9 cellular contexts compared by ENCODE assay signal in the genomic region with DNA sequence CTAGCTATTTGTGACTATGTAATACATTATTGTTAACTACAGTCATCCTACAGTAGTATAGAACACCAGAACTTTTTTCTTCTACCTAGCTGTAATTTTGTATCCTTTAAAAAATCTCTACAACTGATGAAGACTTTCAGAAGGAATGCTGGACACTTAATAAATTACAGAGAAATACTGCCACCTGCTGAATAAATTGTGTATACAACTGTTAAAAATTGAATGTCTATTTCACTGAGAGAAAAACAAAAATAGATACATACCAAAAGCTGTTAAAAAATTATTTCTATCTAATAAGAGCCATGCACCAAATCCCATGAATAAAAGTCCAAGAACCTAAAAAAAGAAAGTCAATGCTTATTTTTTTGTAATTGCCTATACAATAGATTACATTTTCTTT. TPM values are rescaled to one million over a fixed set of nuclear protein-coding genes. Genes with fewer than 3 reads are reported as not detected.
DNase-seq lines count a peak whose midpoint lies in the region; ATAC-seq, FAIRE-seq and TF ChIP-seq lines count a peak whose summit lies in the region.
"Had no signal": no experiment of that assay in that cellular context is flagged by ENCODE, and none has a peak within 500 bp of the region (broad histone marks: within the 10 kb centered on the region; RNA-seq: fewer than 3 reads in every experiment).

No MANE protein-coding gene starts in this region.

- no peak overlapping the region for H3K18ac ChIP-seq in H9 (ENCODE audit: insufficient read length, low read depth, low read length)

- no peak overlapping the region for H3K4ac ChIP-seq in H9 (ENCODE audit: low read depth, low read length)

- H4K8ac ChIP-seq in H9 (replicated peaks; ENCODE audit: insufficient read length, low read depth, low read length): no peak overlapping the region

- H3K23ac ChIP-seq in H9 (ENCODE audit: insufficient read length, low read depth, low read length): no peak overlapping the region

- peaks cover 4% of the 10 kb centered on the region; the same call in 1 of the 2 replicates for H3K27me3 Mint-ChIP-seq in H9 (ENCODE audit: low read depth)
- peaks cover 1% of the 10 kb centered on the region for H3K27me3 Mint-ChIP-seq in activated T-helper 1 cell treated with anti-CD3 and anti-CD28 coated beads, Interleukin-12 subunit alpha, Interleukin-12 subunit beta, Interleukin-2, Interleukin-4 antibody, amounts not matched to agents 30 ng/mL and 10 ng/mL and 1 ng/mL, durations not matched to agents 14 hours and 24 hours and 36 hours (ENCODE audit: insufficient read depth)

- H2AFZ ChIP-seq in H9 (ENCODE audit: low read length) (no peak overlapping the region), parathyroid adenoma (no peak overlapping the region)

- no peaks in the 10 kb centered on the region for H3K4me1 Mint-ChIP-seq in H9
- H3K4me1 Mint-ChIP-seq in activated T-helper 1 cell treated with anti-CD3 and anti-CD28 coated beads, Interleukin-12 subunit alpha, Interleukin-12 subunit beta, Interleukin-2, Interleukin-4 antibody, amounts not matched to agents 30 ng/mL and 10 ng/mL and 1 ng/mL, durations not matched to agents 14 hours and 24 hours and 36 hours (ENCODE audit: low read depth): no peaks in the 10 kb centered on the region

- DNase-seq in BJ (ENCODE audit: low read depth) (no peak), H9 (no peak), NCI-H524 treated with DMSO at 0.1 percent for 48 hours (lab: John Stamatoyannopoulos, UW) (peak; percentile 2), COLO668 (lab: John Stamatoyannopoulos, UW; ENCODE audit: unreplicated experiment) (no peak)
- no peak for DNase-seq in activated T-helper 1 cell treated with anti-CD3 and anti-CD28 coated beads, Interleukin-12 subunit alpha, Interleukin-12 subunit beta, Interleukin-2, Interleukin-4 antibody, amounts not matched to agents 30 ng/mL and 10 ng/mL and 1 ng/mL, durations not matched to agents 14 hours and 24 hours and 36 hours (ENCODE audit: low spot score)

- no peaks in the 10 kb centered on the region for H3K79me1 ChIP-seq in H9 (ENCODE audit: insufficient read depth, low read depth, low read length, poor library complexity, severe bottlenecking)

- CTCF ChIA-PET in BJ (lab: Yijun Ruan, JAX): interaction anchor here (0.8 to 10.4 kb wide), 16 partner anchors 9 to 156 kb away, joined by 3 to 152 read pairs (median 4); a partner anchor contains a TSS

- H3K56ac ChIP-seq in H9 (ENCODE audit: insufficient read length, low read depth, low read length): no peak overlapping the region

- H4K20me1 ChIP-seq in H9 (ENCODE audit: control insufficient read depth, insufficient read depth, insufficient read length): no peaks in the 10 kb centered on the region

- no peaks in the 10 kb centered on the region for H3K9me3 Mint-ChIP-seq in H9
- H3K9me3 Mint-ChIP-seq in activated T-helper 1 cell treated with anti-CD3 and anti-CD28 coated beads, Interleukin-12 subunit alpha, Interleukin-12 subunit beta, Interleukin-2, Interleukin-4 antibody, amounts not matched to agents 30 ng/mL and 10 ng/mL and 1 ng/mL, durations not matched to agents 14 hours and 24 hours and 36 hours: no peaks in the 10 kb centered on the region

- H3K79me2 ChIP-seq in H9 (ENCODE audit: insufficient read depth, low read length) (no peaks in the 10 kb centered on the region), parathyroid adenoma (no peaks in the 10 kb centered on the region)

- peak; percentile 65 for FAIRE-seq in colon (lab: Jason Lieb, UNC)

- H3K4me3 Mint-ChIP-seq in H9: no peak overlapping the region
- no peak overlapping the region for H3K4me3 Mint-ChIP-seq in activated T-helper 1 cell treated with anti-CD3 and anti-CD28 coated beads, Interleukin-12 subunit alpha, Interleukin-12 subunit beta, Interleukin-2, Interleukin-4 antibody, amounts not matched to agents 30 ng/mL and 10 ng/mL and 1 ng/mL, durations not matched to agents 14 hours and 24 hours and 36 hours

- POLR2A ChIA-PET in BJ (lab: Charles Lee): no interaction called here

- no peak overlapping the region for H2AK5ac ChIP-seq in H9 (ENCODE audit: insufficient read length, low read length)

- intact Hi-C loops in activated T-helper 1 cell treated with anti-CD3 and anti-CD28 coated beads, Interleukin-12 subunit alpha, Interleukin-12 subunit beta, Interleukin-2, Interleukin-4 antibody, amounts not matched to agents 30 ng/mL and 10 ng/mL and 1 ng/mL, durations not matched to agents 14 hours and 24 hours and 36 hours (cut with micrococcal nuclease): loop anchor here (1.0 kb wide), 1 partner anchor 155 kb away; no protein-coding TSS in a partner anchor

- H2BK5ac ChIP-seq in H9 (ENCODE audit: insufficient read length, low read length): no peak overlapping the region

- H3K4me2 ChIP-seq in H9 (ENCODE audit: insufficient read depth, insufficient read length, low read length): no peak overlapping the region
- H3K4me2 ChIP-seq in parathyroid adenoma (ENCODE audit: low read length): no peak overlapping the region

- H4K91ac ChIP-seq in H9 (ENCODE audit: insufficient read length, low read depth, low read length): no peak overlapping the region

- no peaks in the 10 kb centered on the region for H3K9me3 ChIP-seq in H9 (ENCODE audit: control insufficient read depth, low read depth, low read length)
- no peaks in the 10 kb centered on the region for H3K9me3 ChIP-seq in parathyroid adenoma (ENCODE audit: control insufficient read depth, low read length)

- H3K4me3 ChIP-seq in BJ (ENCODE audit: low read depth, low read length) (no peak overlapping the region), parathyroid adenoma (ENCODE audit: low read depth, low read length) (no peak overlapping the region)

- no peak for ATAC-seq in HG03442 (IDR thresholded peaks at IDR 0.05; ENCODE audit: unreplicated experiment)

- H3K14ac ChIP-seq in H9 (ENCODE audit: insufficient read depth, low read length): no peak overlapping the region

- H2BK12ac ChIP-seq in H9 (ENCODE audit: insufficient read length, low read depth, low read length): no peak overlapping the region

- H2BK120ac ChIP-seq in H9 (ENCODE audit: low read depth, low read length, poor library complexity, severe bottlenecking): no peak overlapping the region

- no peak overlapping the region for H2BK15ac ChIP-seq in H9 (ENCODE audit: low read depth, low read length)

- H3T11ph ChIP-seq in H9 (ENCODE audit: low read length): no peak overlapping the region

- no peaks in the 10 kb centered on the region for H3K4me1 ChIP-seq in H9 (ENCODE audit: insufficient read depth, low read length)
- no peaks in the 10 kb centered on the region for H3K4me1 ChIP-seq in parathyroid adenoma

- no peaks in the 10 kb centered on the region for H3K36me3 Mint-ChIP-seq in H9 (ENCODE audit: insufficient read depth in 1 of 3, low read depth in 3 of 3)
- H3K36me3 Mint-ChIP-seq in activated T-helper 1 cell treated with anti-CD3 and anti-CD28 coated beads, Interleukin-12 subunit alpha, Interleukin-12 subunit beta, Interleukin-2, Interleukin-4 antibody, amounts not matched to agents 30 ng/mL and 10 ng/mL and 1 ng/mL, durations not matched to agents 14 hours and 24 hours and 36 hours (ENCODE audit: low read depth): no peaks in the 10 kb centered on the region

- H4K5ac ChIP-seq in H9 (ENCODE audit: insufficient read length, low read depth, low read length): no peak overlapping the region

- H3K36me3 ChIP-seq in BJ (ENCODE audit: control insufficient read depth, insufficient read depth, low read length) (no peaks in the 10 kb centered on the region), parathyroid adenoma (ENCODE audit: control insufficient read depth, insufficient read depth, low read length) (no peaks in the 10 kb centered on the region)

- peak; percentile 27; the same call in 1 of the 2 replicates for TF ChIP-seq CTCF in BJ (IDR thresholded peaks at IDR 0.05; ENCODE audit: insufficient read depth, low read depth, low read length)
- peak; percentile 74 for TF ChIP-seq CTCF in H9 (conservative IDR thresholded peaks at IDR 0.05)
- peak; percentile 52 for TF ChIP-seq CTCF in parathyroid adenoma (IDR thresholded peaks at IDR 0.05)

- H3K9ac ChIP-seq in H9 (ENCODE audit: extremely low read depth, insufficient read length, low read length) (no peak overlapping the region), parathyroid adenoma (no peak overlapping the region)

- no peaks in the 10 kb centered on the region for H3K27me3 ChIP-seq in BJ (ENCODE audit: control insufficient read depth, insufficient read depth, low read length)
- no peaks in the 10 kb centered on the region for H3K27me3 ChIP-seq in H9 (ENCODE audit: insufficient read depth, low read length)
- H3K27me3 ChIP-seq in parathyroid adenoma (ENCODE audit: control insufficient read depth, insufficient read depth, low read length): no peaks in the 10 kb centered on the region

- H2BK20ac ChIP-seq in H9 (ENCODE audit: low read depth, low read length, poor library complexity, severe bottlenecking): no peak overlapping the region

- no peaks in the 10 kb centered on the region for H3K23me2 ChIP-seq in H9 (ENCODE audit: insufficient read length, low read depth, low read length, poor library complexity, severe bottlenecking)

- H3K27ac Mint-ChIP-seq in H9: no peak overlapping the region
- no peak overlapping the region for H3K27ac Mint-ChIP-seq in activated T-helper 1 cell treated with anti-CD3 and anti-CD28 coated beads, Interleukin-12 subunit alpha, Interleukin-12 subunit beta, Interleukin-2, Interleukin-4 antibody, amounts not matched to agents 30 ng/mL and 10 ng/mL and 1 ng/mL, durations not matched to agents 14 hours and 24 hours and 36 hours

- H3K27ac ChIP-seq in H9 (ENCODE audit: insufficient read length, low read depth, low read length) (no peak overlapping the region), parathyroid adenoma (no peak overlapping the region)

RNA-seq across cellular contexts. Expression of a gene that starts 6.6 kb away (rescaled TPM):
- polyA plus RNA-seq in BJ (2011; rRNA removed): not detected in 2 replicates
- not detected in 2 replicates for polyA minus RNA-seq in BJ (2011; rRNA and poly(A)+ RNA removed)
- total RNA-seq in H9 (2021): not detected in 2 replicates
- total RNA-seq in activated T-helper 1 cell treated with anti-CD3 and anti-CD28 coated beads, Interleukin-12 subunit alpha, Interleukin-12 subunit beta, Interleukin-2, Interleukin-4 antibody, amounts not matched to agents 30 ng/mL and 10 ng/mL and 1 ng/mL, durations not matched to agents 14 hours and 24 hours and 36 hours: not detected in 2 replicates
- polyA plus RNA-seq: adipose tissue had no signal

RNA-seq across cellular contexts. Expression of a gene that starts 6.7 kb away (rescaled TPM):
- polyA plus RNA-seq in BJ (2011; rRNA removed): 0.02 TPM in 1 of 2 replicates, not detected in the other
- 0.05 TPM in 1 of 2 replicates, not detected in the other for polyA minus RNA-seq in BJ (2011; rRNA and poly(A)+ RNA removed)
- 0.39 and 0.86 TPM in 2 replicates for total RNA-seq in H9 (2021)
- not detected in 2 replicates for total RNA-seq in activated T-helper 1 cell treated with anti-CD3 and anti-CD28 coated beads, Interleukin-12 subunit alpha, Interleukin-12 subunit beta, Interleukin-2, Interleukin-4 antibody, amounts not matched to agents 30 ng/mL and 10 ng/mL and 1 ng/mL, durations not matched to agents 14 hours and 24 hours and 36 hours
